ENCODE assay signal across 21 cellular contexts in genomic region chr20:14773486-14773885, GRCh38.
DNase-seq lines count a peak whose midpoint lies in the region; ATAC-seq, FAIRE-seq and TF ChIP-seq lines count a peak whose summit lies in the region.
"Had no signal": no experiment of that assay in that cellular context is flagged by ENCODE, and none has a peak within 500 bp of the region (broad histone marks: within the 10 kb centered on the region; RNA-seq: fewer than 3 reads in every experiment).

No MANE protein-coding gene starts in this region.

- no TSS peak for BruUV-seq in A673 (replicated peaks; lab: Mats Ljungman, UMichigan)

- in situ Hi-C loops in GM13977 (cut with MboI; ENCODE audit: low pct_unique_long_range_greater_than_20kb, low sequenced_read_pairs, unreplicated experiment) = no loop called here

- DNase-seq in A549 (ENCODE audit: low read depth in 1 of 2, low spot score in 1 of 2) (no peak), RKO (ENCODE audit: low spot score) (peak; percentile 6), epithelial cell of esophagus (ENCODE audit: low read depth) (peak; percentile 59), mesothelial cell of epicardium (ENCODE audit: low spot score in 2 of 2, unreplicated experiment in 2 of 2) (no peak), GM13977 (ENCODE audit: low spot score) (no peak), A673 (ENCODE audit: low spot score) (no peak), hypothalamus (lab: John Stamatoyannopoulos, UW) (no peak)
- DNase-seq: AML-193; Caco-2; Calu3; CD4-positive, alpha-beta T cell; CD8-positive, alpha-beta T cell; DMS79 treated with DMSO at 0.1 percent for 48 hours; GF-D8 had no signal

- FAIRE-seq in A549 (lab: Jason Lieb, UNC) = peak; percentile 68
- FAIRE-seq: D721Med, G401.6, GM12891 had no signal

- no peaks in the 10 kb centered on the region for H3K27me3 ChIP-seq in A673 (replicated peaks; ENCODE audit: insufficient read depth, low read depth, low read length, poor library complexity)
- H3K27me3 ChIP-seq: BLaER1 treated with 17β-estradiol and CSF1 and Interleukin-3, amounts not matched to agents 10 nM and 100 nM had no signal

- no peaks in the 10 kb centered on the region for H3K36me3 ChIP-seq in A673 (ENCODE audit: insufficient read depth, low read length, poor library complexity, severe bottlenecking)
- H3K36me3 ChIP-seq: BLaER1 treated with 17β-estradiol and CSF1 and Interleukin-3, amounts not matched to agents 10 nM and 100 nM had no signal

- POLR2A ChIA-PET in A549 (lab: Yijun Ruan, JAX) (no interaction called here), A673 (lab: Charles Lee; ENCODE audit: low non-redundant PET) (no interaction called here)

- TF ChIP-seq CTCF in A549 (IDR thresholded peaks at IDR 0.05) = no peak
- no peak for TF ChIP-seq CTCF in epithelial cell of esophagus (IDR thresholded peaks at IDR 0.05; ENCODE audit: insufficient read depth, low read depth, low read length, missing control alignments)
- TF ChIP-seq CTCF in mesothelial cell of epicardium (IDR thresholded peaks at IDR 0.05; ENCODE audit: unreplicated experiment) = no peak
- no peak for TF ChIP-seq CTCF in GM13977 (IDR thresholded peaks at IDR 0.05; ENCODE audit: extremely low read depth, insufficient read depth, missing control alignments)
- TF ChIP-seq CTCF in A673 (conservative IDR thresholded peaks at IDR 0.05; ENCODE audit: low read depth, low read length) = no peak

- H3K4me1 ChIP-seq in A549 (peaks cover 14% of the 10 kb centered on the region), A673 (ENCODE audit: insufficient read depth, low read length, poor library complexity, severe bottlenecking) (no peaks in the 10 kb centered on the region)
- H3K4me1 ChIP-seq: BLaER1 treated with 17β-estradiol and CSF1 and Interleukin-3, amounts not matched to agents 10 nM and 100 nM had no signal

- H3K4me3 ChIP-seq in A549 = no peak overlapping the region
- H3K4me3 ChIP-seq in epithelial cell of esophagus (ENCODE audit: low read length) = no peak overlapping the region
- no peak overlapping the region for H3K4me3 ChIP-seq in A673 (ENCODE audit: low read depth, low read length, poor library complexity, severe bottlenecking)
- H3K4me3 ChIP-seq: BLaER1 treated with 17β-estradiol and CSF1 and Interleukin-3, amounts not matched to agents 10 nM and 100 nM had no signal

- CTCF ChIA-PET in A549 (lab: Yijun Ruan, JAX) (interaction anchor here (0.7 kb wide), 1 partner anchor 12 kb away, joined by 3 read pairs; no protein-coding TSS in a partner anchor), A673 (lab: Charles Lee) (no interaction called here)

- H3K9me3 Mint-ChIP-seq in mesothelial cell of epicardium = peaks cover 22% of the 10 kb centered on the region

- peaks cover 12% of the 10 kb centered on the region; the same call in 2 of the 3 replicates for H3K9me3 ChIP-seq in A549
- no peaks in the 10 kb centered on the region for H3K9me3 ChIP-seq in A673 (ENCODE audit: low read depth, low read length, poor library complexity, severe bottlenecking)
- H3K9me3 ChIP-seq: BLaER1 treated with 17β-estradiol and CSF1 and Interleukin-3, amounts not matched to agents 10 nM and 100 nM; Caco-2 had no signal

- H3K4me2 ChIP-seq in A549 = no peak overlapping the region
- H3K4me2 ChIP-seq: BLaER1 treated with 17β-estradiol and CSF1 and Interleukin-3, amounts not matched to agents 10 nM and 100 nM had no signal

- H3K27me3 Mint-ChIP-seq in mesothelial cell of epicardium (ENCODE audit: low read depth) = no peaks in the 10 kb centered on the region
- H3K27me3 Mint-ChIP-seq: CD4-positive, alpha-beta T cell had no signal

- peak overlapping the region; percentile 41 for H3K27ac Mint-ChIP-seq in mesothelial cell of epicardium
- H3K27ac Mint-ChIP-seq: B cell; CD4-positive, alpha-beta T cell; CD8-positive, alpha-beta T cell had no signal

- no peak for TF ChIP-seq POLR2A in A549 (IDR thresholded peaks at IDR 0.05; ENCODE audit: low read length)

- H3K4me3 Mint-ChIP-seq in mesothelial cell of epicardium = no peak overlapping the region
- H3K4me3 Mint-ChIP-seq: B cell; CD4-positive, alpha-beta T cell; CD8-positive, alpha-beta T cell had no signal

- intact Hi-C loops in A673 (cut with micrococcal nuclease; ENCODE audit: unreplicated experiment) = no loop called here

- no peak for ATAC-seq in A549
- ATAC-seq: CD8-positive, alpha-beta T cell had no signal

- no peak for TF ChIP-seq EP300 in A549 (IDR thresholded peaks at IDR 0.05)

- peaks cover 24% of the 10 kb centered on the region for H3K4me1 Mint-ChIP-seq in mesothelial cell of epicardium
- H3K4me1 Mint-ChIP-seq: B cell had no signal

- H3K36me3 Mint-ChIP-seq in mesothelial cell of epicardium = peaks cover 9% of the 10 kb centered on the region
- H3K36me3 Mint-ChIP-seq: CD8-positive, alpha-beta T cell had no signal

- TF ChIP-seq RAD21 in A549 (conservative IDR thresholded peaks at IDR 0.05 in 1 of 2, IDR thresholded peaks at IDR 0.05 in 1 of 2) = no peak

- H3K27ac ChIP-seq in A549 (no peak overlapping the region), A673 (ENCODE audit: low read depth, low read length, poor library complexity, severe bottlenecking) (no peak overlapping the region)
- H3K27ac ChIP-seq: 22Rv1; BLaER1 treated with 17β-estradiol and CSF1 and Interleukin-3, amounts not matched to agents 10 nM and 100 nM; C4-2B had no signal

TF ChIP-seq in A549, 52 proteins besides CTCF, POLR2A, EP300 and RAD21:
- TF ChIP-seq FOSL2 (IDR thresholded peaks at IDR 0.05) = no peak
- TF ChIP-seq FOSL2 (CRISPR knock-in tag; IDR thresholded peaks at IDR 0.05) = peak; percentile 32; the same call in 1 of the 2 replicates
- no peak for TF ChIP-seq SMC3 (IDR thresholded peaks at IDR 0.05)

Comparison
In these comparisons a context has a peak if more than half of its experiments do, and no peak if none do; other contexts are left out.
1. DNase-seq: peak in RKO (single experiment) and epithelial cell of esophagus (single experiment); none in A549 (0 of 2), mesothelial cell of epicardium (0 of 2), GM13977 (single experiment), A673 (single experiment) and hypothalamus (0 of 51).